9 cellular contexts compared by ENCODE assay signal in genomic region chr9:78023003-78023741, GRCh38. TPM values are rescaled to one million over a fixed set of nuclear protein-coding genes. Genes with fewer than 3 reads are reported as not detected.
DNase-seq lines count a peak whose midpoint lies in the region; ATAC-seq and TF ChIP-seq lines count a peak whose summit lies in the region.
"Had no signal": no experiment of that assay in that cellular context is flagged by ENCODE, and none has a peak within 500 bp of the region (broad histone marks: within the 10 kb centered on the region; RNA-seq: fewer than 3 reads in every experiment).

No MANE protein-coding gene starts in this region.

- peak overlapping the region; percentile 86 for H3K27ac Mint-ChIP-seq in GM23338
- no peak overlapping the region for H3K27ac Mint-ChIP-seq in activated T-helper 2 cell treated with anti-CD3 and anti-CD28 coated beads, Interferon-gamma antibody, Interleukin-2, Interleukin-4, amounts not matched to agents 10 μg/mL and 5 μg/mL and 100 μg/mL, durations not matched to agents 14 hours and 24 hours and 36 hours

- H3K79me2 ChIP-seq in GM23338 (replicated peaks; ENCODE audit: insufficient read depth) = peaks cover 100% of the 10 kb centered on the region

- H3K4me3 ChIP-seq in GM23338 (peak overlapping the region; percentile 7), fibroblast of villous mesenchyme (ENCODE audit: low read depth, low read length) (peak overlapping the region; percentile 4)

- TF ChIP-seq CTCF in GM23338 (conservative IDR thresholded peaks at IDR 0.05; ENCODE audit: low read depth in 2 of 2) (no peak), fibroblast of villous mesenchyme (IDR thresholded peaks at IDR 0.05; ENCODE audit: insufficient read depth, low read depth, low read length) (no peak)

- no peak overlapping the region; the same call in 1 of the 2 replicates for H3K27ac ChIP-seq in GM23338 (ENCODE audit: low read depth)

- DNase-seq in GM23338 (ENCODE audit: low spot score) (peak; percentile 22), fibroblast of villous mesenchyme (ENCODE audit: low read depth) (peak; percentile 80), renal cortical epithelial cell (ENCODE audit: low read depth) (peak; percentile 100), DMS 273 (lab: John Stamatoyannopoulos, UW; ENCODE audit: unreplicated experiment) (no peak)
- no peak for DNase-seq in activated CD4-positive, CD25-positive, alpha-beta regulatory T cell treated with anti-CD3 and anti-CD28 coated beads, Interleukin-2, amount 50 U/mL, for 72 hours
- no peak for DNase-seq in activated T-helper 2 cell treated with anti-CD3 and anti-CD28 coated beads, Interferon-gamma antibody, Interleukin-2, Interleukin-4, amounts not matched to agents 10 μg/mL and 5 μg/mL and 100 μg/mL, durations not matched to agents 14 hours and 24 hours and 36 hours (ENCODE audit: low spot score)

- H3K9me3 Mint-ChIP-seq in GM23338 = no peaks in the 10 kb centered on the region
- no peaks in the 10 kb centered on the region for H3K9me3 Mint-ChIP-seq in activated T-helper 2 cell treated with anti-CD3 and anti-CD28 coated beads, Interferon-gamma antibody, Interleukin-2, Interleukin-4, amounts not matched to agents 10 μg/mL and 5 μg/mL and 100 μg/mL, durations not matched to agents 14 hours and 24 hours and 36 hours

- H2AFZ ChIP-seq in GM23338 = no peak overlapping the region

- H3K4me1 Mint-ChIP-seq in GM23338 = peaks cover 70% of the 10 kb centered on the region
- H3K4me1 Mint-ChIP-seq in activated T-helper 2 cell treated with anti-CD3 and anti-CD28 coated beads, Interferon-gamma antibody, Interleukin-2, Interleukin-4, amounts not matched to agents 10 μg/mL and 5 μg/mL and 100 μg/mL, durations not matched to agents 14 hours and 24 hours and 36 hours (ENCODE audit: low read depth) = peaks cover 51% of the 10 kb centered on the region

- intact Hi-C loops in activated T-helper 2 cell treated with anti-CD3 and anti-CD28 coated beads, Interferon-gamma antibody, Interleukin-2, Interleukin-4, amounts not matched to agents 10 μg/mL and 5 μg/mL and 100 μg/mL, durations not matched to agents 14 hours and 24 hours and 36 hours (cut with micrococcal nuclease) = loop anchor here (10.0 kb wide), 1 partner anchor 568 kb away; no protein-coding TSS in a partner anchor

- H3K36me3 Mint-ChIP-seq in GM23338 (ENCODE audit: low read depth) = no peaks in the 10 kb centered on the region
- H3K36me3 Mint-ChIP-seq in activated T-helper 2 cell treated with anti-CD3 and anti-CD28 coated beads, Interferon-gamma antibody, Interleukin-2, Interleukin-4, amounts not matched to agents 10 μg/mL and 5 μg/mL and 100 μg/mL, durations not matched to agents 14 hours and 24 hours and 36 hours (ENCODE audit: low read depth) = peaks cover 27% of the 10 kb centered on the region

- no peaks in the 10 kb centered on the region; the same call in 1 of the 2 replicates for H4K20me1 ChIP-seq in GM23338 (replicated peaks; ENCODE audit: insufficient read depth)

- H3K9me2 ChIP-seq in GM23338 (ENCODE audit: insufficient read depth) = no peaks in the 10 kb centered on the region

- no peaks in the 10 kb centered on the region for H3F3A ChIP-seq in GM23338 (replicated peaks; ENCODE audit: low read depth)

- H3K27me3 ChIP-seq in GM23338 (ENCODE audit: insufficient read depth) = no peaks in the 10 kb centered on the region

- H3K4me1 ChIP-seq in GM23338 (ENCODE audit: insufficient read depth) = peaks cover 72% of the 10 kb centered on the region

- peaks cover 2% of the 10 kb centered on the region for H3K27me3 Mint-ChIP-seq in GM23338 (ENCODE audit: insufficient read depth, low read depth, poor library complexity)
- H3K27me3 Mint-ChIP-seq in activated T-helper 2 cell treated with anti-CD3 and anti-CD28 coated beads, Interferon-gamma antibody, Interleukin-2, Interleukin-4, amounts not matched to agents 10 μg/mL and 5 μg/mL and 100 μg/mL, durations not matched to agents 14 hours and 24 hours and 36 hours (ENCODE audit: low read depth) = no peaks in the 10 kb centered on the region

- no peaks in the 10 kb centered on the region for H3K36me3 ChIP-seq in GM23338 (ENCODE audit: insufficient read depth)

- H3K4me2 ChIP-seq in GM23338 = peak overlapping the region; percentile 56

- peak overlapping the region; percentile 8 for H3K4me3 Mint-ChIP-seq in GM23338
- H3K4me3 Mint-ChIP-seq in activated T-helper 2 cell treated with anti-CD3 and anti-CD28 coated beads, Interferon-gamma antibody, Interleukin-2, Interleukin-4, amounts not matched to agents 10 μg/mL and 5 μg/mL and 100 μg/mL, durations not matched to agents 14 hours and 24 hours and 36 hours (ENCODE audit: low read depth) = no peak overlapping the region

- ATAC-seq in GM23338 = no peak
- peak; percentile 71 for ATAC-seq in SK-N-SH treated with all-trans-retinoic acid at 6 μM for 48 hours
- ATAC-seq in GM21367 (IDR thresholded peaks at IDR 0.05; ENCODE audit: unreplicated experiment) = no peak
- ATAC-seq: HCT116 had no signal

TF ChIP-seq in SK-N-SH treated with all-trans-retinoic acid at 6 μM for 48 hours, 23 proteins besides CTCF, POLR2A, EP300 and RAD21:
- no peak for TF ChIP-seq RARB (CRISPR knock-in tag; IDR thresholded peaks at IDR 0.05)
- TF ChIP-seq ZNF565 (CRISPR knock-in tag; conservative IDR thresholded peaks at IDR 0.05; ENCODE audit: low read depth) = no peak
- TF ChIP-seq PPARA (CRISPR knock-in tag; IDR thresholded peaks at IDR 0.05; ENCODE audit: borderline replicate concordance) = no peak
- TF ChIP-seq BACH2 (CRISPR knock-in tag; IDR thresholded peaks at IDR 0.05; ENCODE audit: borderline replicate concordance) = no peak

RNA-seq across cellular contexts. Expression of gene GNAQ, which starts 8.4 kb away (rescaled TPM):
- total RNA-seq in GM23338 (2014; rRNA removed; shearing (Covaris generic)) = 43.1 and 59.1 TPM in 2 replicates
- polyA plus RNA-seq in GM23338 (2016; fragmentation: Nextera tagmentation; extraction: Ambion mirVana) = 21.1 and 22.3 TPM in 2 replicates
- total RNA-seq in fibroblast of villous mesenchyme (44.1 and 53.1 TPM in 2 replicates), renal cortical epithelial cell (41.7 and 65.6 TPM in 2 replicates)
- 28.6 and 34.3 TPM in 2 replicates for total RNA-seq in activated T-helper 2 cell treated with anti-CD3 and anti-CD28 coated beads, Interferon-gamma antibody, Interleukin-2, Interleukin-4, amounts not matched to agents 10 μg/mL and 5 μg/mL and 100 μg/mL, durations not matched to agents 14 hours and 24 hours and 36 hours

Comparison
In these comparisons a context has a peak if more than half of its experiments do, and no peak if none do; other contexts are left out.
1. DNase-seq: peak in GM23338 (single experiment), fibroblast of villous mesenchyme (single experiment) and renal cortical epithelial cell (single experiment); none in activated CD4-positive, CD25-positive, alpha-beta regulatory T cell treated with anti-CD3 and anti-CD28 coated beads, Interleukin-2, amount 50 U/mL, for 72 hours (single experiment), activated T-helper 2 cell treated with anti-CD3 and anti-CD28 coated beads, Interferon-gamma antibody, Interleukin-2, Interleukin-4, amounts not matched to agents 10 μg/mL and 5 μg/mL and 100 μg/mL, durations not matched to agents 14 hours and 24 hours and 36 hours (single experiment) and DMS 273 (single experiment).